14 cellular contexts compared by ENCODE assay signal in genomic region chr2:179454443-179455218, GRCh38.
A peak's percentile ranks its signal among the peaks of the same experiment; 100 is the strongest.
DNase-seq lines count a peak whose midpoint lies in the region; ATAC-seq, FAIRE-seq and TF ChIP-seq lines count a peak whose summit lies in the region.
"Had no signal": no experiment of that assay in that cellular context is flagged by ENCODE, and none has a peak within 500 bp of the region (broad histone marks: within the 10 kb centered on the region; RNA-seq: fewer than 3 reads in every experiment).

No MANE protein-coding gene starts in this region.

- H3K4me2 ChIP-seq in A549 = no peak overlapping the region
- peak overlapping the region; percentile 44 for H3K4me2 ChIP-seq in astrocyte (ENCODE audit: low read length)

- no peaks in the 10 kb centered on the region for H3K36me3 Mint-ChIP-seq in astrocyte (ENCODE audit: low read depth, unreplicated experiment)
- no peaks in the 10 kb centered on the region for H3K36me3 Mint-ChIP-seq in Caco-2 (ENCODE audit: insufficient read depth, unreplicated experiment)
- H3K36me3 Mint-ChIP-seq: natural killer cell had no signal

- H3K27ac ChIP-seq in A549 = no peak overlapping the region
- peak overlapping the region; percentile 82 for H3K27ac ChIP-seq in astrocyte (ENCODE audit: low read depth, low read length)
- H3K27ac ChIP-seq: skin epidermis, transverse colon had no signal

- TF ChIP-seq CTCF in A549 (IDR thresholded peaks at IDR 0.05) (no peak), astrocyte (IDR thresholded peaks at IDR 0.05; ENCODE audit: insufficient read depth, low read depth, low read length) (no peak), Caco-2 (IDR thresholded peaks at IDR 0.05; ENCODE audit: insufficient read depth in 1 of 2, low read depth in 1 of 2, low read length in 1 of 2, severe bottlenecking in 1 of 2, unreplicated experiment in 1 of 2) (no peak)

- no peak overlapping the region for H3K4me3 ChIP-seq in A549
- H3K4me3 ChIP-seq in astrocyte (ENCODE audit: insufficient read depth, low read depth, low read length) = no peak overlapping the region
- no peak overlapping the region for H3K4me3 ChIP-seq in Caco-2 (ENCODE audit: low read depth, low read length)
- H3K4me3 ChIP-seq: skin epidermis, transverse colon had no signal

- H3K4me3 Mint-ChIP-seq in astrocyte (ENCODE audit: unreplicated experiment) (no peak overlapping the region), Caco-2 (ENCODE audit: unreplicated experiment) (no peak overlapping the region)
- H3K4me3 Mint-ChIP-seq: activated naive CD8-positive, alpha-beta T cell treated with anti-CD3 and anti-CD28 coated beads, Interleukin-2, amount 50 U/mL, for 24 hours; B cell; natural killer cell had no signal

- TF ChIP-seq POLR2A in A549 (IDR thresholded peaks at IDR 0.05; ENCODE audit: low read length) = no peak

- H3K27me3 Mint-ChIP-seq in astrocyte (ENCODE audit: low read depth, unreplicated experiment) (no peaks in the 10 kb centered on the region), Caco-2 (ENCODE audit: insufficient read depth, unreplicated experiment) (no peaks in the 10 kb centered on the region)

- H3K27ac Mint-ChIP-seq in astrocyte (ENCODE audit: unreplicated experiment) (peak overlapping the region; percentile 92), Caco-2 (ENCODE audit: unreplicated experiment) (no peak overlapping the region)
- H3K27ac Mint-ChIP-seq: activated naive CD8-positive, alpha-beta T cell treated with anti-CD3 and anti-CD28 coated beads, Interleukin-2, amount 50 U/mL, for 24 hours; B cell; natural killer cell had no signal

- no peaks in the 10 kb centered on the region for H3K79me2 ChIP-seq in astrocyte (ENCODE audit: insufficient read depth, low read length)

- peak; percentile 70 to 78; a peak in 4 of 6 replicates for ATAC-seq in A549
- no peak for ATAC-seq in HG03460 (IDR thresholded peaks at IDR 0.05; ENCODE audit: unreplicated experiment)
- no peak for ATAC-seq in GM21786 (IDR thresholded peaks at IDR 0.05; ENCODE audit: unreplicated experiment)
- ATAC-seq: activated naive CD8-positive, alpha-beta T cell treated with anti-CD3 and anti-CD28 coated beads, Interleukin-2, amount 50 U/mL, for 24 hours; natural killer cell had no signal

- no peak for TF ChIP-seq RAD21 in A549 (conservative IDR thresholded peaks at IDR 0.05 in 1 of 2, IDR thresholded peaks at IDR 0.05 in 1 of 2)

- DNase-seq in A549 (ENCODE audit: low read depth in 1 of 2, low spot score in 1 of 2) (peak in 1 of 2 experiments; percentile 13), HS-5 (ENCODE audit: low read depth) (peak; percentile 87), astrocyte (ENCODE audit: low read depth) (peak; percentile 96), glomerular endothelial cell (ENCODE audit: extremely low read depth, low read depth, low spot score) (peak; percentile 44), HuH-7 (ENCODE audit: low spot score) (no peak), Caco-2 (no peak)
- DNase-seq: activated naive CD8-positive, alpha-beta T cell treated with anti-CD3 and anti-CD28 coated beads, Interleukin-2, amount 50 U/mL, for 24 hours; H7; natural killer cell; transverse colon had no signal

- peaks cover 12% of the 10 kb centered on the region for H3K9me3 Mint-ChIP-seq in astrocyte (ENCODE audit: unreplicated experiment)
- H3K9me3 Mint-ChIP-seq in Caco-2 (ENCODE audit: unreplicated experiment) = peaks cover 16% of the 10 kb centered on the region
- H3K9me3 Mint-ChIP-seq: natural killer cell had no signal

- H3K36me3 ChIP-seq in astrocyte (ENCODE audit: insufficient read depth, low read length) (no peaks in the 10 kb centered on the region), Caco-2 (ENCODE audit: control insufficient read depth, insufficient read depth, low read length) (no peaks in the 10 kb centered on the region)
- H3K36me3 ChIP-seq: transverse colon had no signal

- H3K4me1 Mint-ChIP-seq in astrocyte (ENCODE audit: low read depth, unreplicated experiment) (peaks cover 20% of the 10 kb centered on the region), Caco-2 (ENCODE audit: low read depth, unreplicated experiment) (no peaks in the 10 kb centered on the region)
- H3K4me1 Mint-ChIP-seq: activated naive CD8-positive, alpha-beta T cell treated with anti-CD3 and anti-CD28 coated beads, Interleukin-2, amount 50 U/mL, for 24 hours; B cell; natural killer cell had no signal

- peak overlapping the region; percentile 45 for H2AFZ ChIP-seq in astrocyte (ENCODE audit: low read depth, low read length)

- peaks cover 4% of the 10 kb centered on the region; the same call in 1 of the 3 replicates for H3K9me3 ChIP-seq in A549
- peaks cover 4% of the 10 kb centered on the region for H3K9me3 ChIP-seq in astrocyte (ENCODE audit: insufficient read depth, low read depth, low read length)
- peaks cover 29% of the 10 kb centered on the region for H3K9me3 ChIP-seq in Caco-2
- H3K9me3 ChIP-seq: transverse colon had no signal

- CTCF ChIA-PET in A549 (lab: Yijun Ruan, JAX) (interaction anchor here (1.1 kb wide), 1 partner anchor 13 kb away, joined by 3 read pairs; no protein-coding TSS in a partner anchor), Caco-2 (lab: Charles Lee) (no interaction called here)

- H3K9ac ChIP-seq in astrocyte (ENCODE audit: low read length) = peak overlapping the region; percentile 64

- intact Hi-C loops in Caco-2 (cut with micrococcal nuclease; ENCODE audit: unreplicated experiment) = no loop called here

- no peaks in the 10 kb centered on the region for H3K27me3 ChIP-seq in astrocyte (ENCODE audit: insufficient read depth, low read length)
- H3K27me3 ChIP-seq in Caco-2 (replicated peaks; ENCODE audit: control insufficient read depth, insufficient read depth, low read length) = no peaks in the 10 kb centered on the region
- H3K27me3 ChIP-seq: transverse colon had no signal

- POLR2A ChIA-PET in A549 (lab: Yijun Ruan, JAX) = no interaction called here
- POLR2A ChIA-PET in Caco-2 (lab: Charles Lee) = no interaction called here

- TF ChIP-seq EP300 in A549 (IDR thresholded peaks at IDR 0.05) = no peak

- no peaks in the 10 kb centered on the region for H4K20me1 ChIP-seq in astrocyte (ENCODE audit: insufficient read depth, low read length)

- FAIRE-seq in A549 (lab: Jason Lieb, UNC) (no peak), astrocyte (lab: Jason Lieb, UNC) (peak; percentile 98)

- H3K4me1 ChIP-seq in A549 = no peaks in the 10 kb centered on the region
- H3K4me1 ChIP-seq in astrocyte (ENCODE audit: insufficient read depth, low read length) = peaks cover 6% of the 10 kb centered on the region
- 0 out of 2 replicates have a peak, but pooled peaks cover 6% of the 10 kb centered on the region for H3K4me1 ChIP-seq in Caco-2
- H3K4me1 ChIP-seq: transverse colon had no signal

- BruUV-seq in Caco-2 (replicated peaks; lab: Mats Ljungman, UMichigan) = no TSS peak

TF ChIP-seq in A549, 52 proteins besides CTCF, POLR2A, EP300 and RAD21:
- no peak for TF ChIP-seq HOXB13 (CRISPR knock-in tag; IDR thresholded peaks at IDR 0.05; ENCODE audit: low read depth)
- TF ChIP-seq MAFK (IDR thresholded peaks at IDR 0.05; ENCODE audit: partially characterized antibody) = no peak
- no peak for TF ChIP-seq RFX5 (IDR thresholded peaks at IDR 0.05)
- no peak for TF ChIP-seq MAX (IDR thresholded peaks at IDR 0.05)
- no peak for TF ChIP-seq USF2 (IDR thresholded peaks at IDR 0.05)
- TF ChIP-seq FOXS1 (CRISPR knock-in tag; IDR thresholded peaks at IDR 0.05) = no peak
- no peak for TF ChIP-seq CHD2 (IDR thresholded peaks at IDR 0.05; ENCODE audit: low read length, partially characterized antibody)
- no peak for TF ChIP-seq ZNF302 (CRISPR knock-in tag; IDR thresholded peaks at IDR 0.05)
- TF ChIP-seq HOXA7 (CRISPR knock-in tag; IDR thresholded peaks at IDR 0.05) = no peak
- no peak for TF ChIP-seq JUNB (IDR thresholded peaks at IDR 0.05)
- no peak for TF ChIP-seq CHD4 (IDR thresholded peaks at IDR 0.05; ENCODE audit: borderline replicate concordance)
- TF ChIP-seq EHMT2 (IDR thresholded peaks at IDR 0.05; ENCODE audit: low read depth) = no peak
- TF ChIP-seq RCOR1 (IDR thresholded peaks at IDR 0.05; ENCODE audit: low read depth, low read length) = no peak
- TF ChIP-seq TP53 (CRISPR knock-in tag; IDR thresholded peaks at IDR 0.05) = no peak
- no peak for TF ChIP-seq HDAC2 (IDR thresholded peaks at IDR 0.05)
- TF ChIP-seq SMC3 (IDR thresholded peaks at IDR 0.05) = no peak
- no peak for TF ChIP-seq ZC3H11A (IDR thresholded peaks at IDR 0.05)
- TF ChIP-seq JUN (IDR thresholded peaks at IDR 0.05) = no peak
- no peak for TF ChIP-seq ELK1 (IDR thresholded peaks at IDR 0.05; ENCODE audit: low read depth, low read length)

Comparison
In these comparisons a context has a peak if more than half of its experiments do, and no peak if none do; other contexts are left out.
1. ATAC-seq: peak in A549 (2 of 2); none in HG03460 (single experiment) and GM21786 (single experiment).
2. DNase-seq: peak in HS-5 (single experiment), astrocyte (single experiment) and glomerular endothelial cell (single experiment); none in HuH-7 (single experiment) and Caco-2 (0 of 2).